20 cellular contexts compared by ENCODE assay signal in genomic region chr10:12679636-12680035, GRCh38.
A peak's percentile ranks its signal among the peaks of the same experiment; 100 is the strongest.
DNase-seq lines count a peak whose midpoint lies in the region; ATAC-seq and TF ChIP-seq lines count a peak whose summit lies in the region.
"Had no signal": no experiment of that assay in that cellular context is flagged by ENCODE, and none has a peak within 500 bp of the region (broad histone marks: within the 10 kb centered on the region; RNA-seq: fewer than 3 reads in every experiment).

No MANE protein-coding gene starts in this region.

- peaks cover 13% of the 10 kb centered on the region for H3K36me3 Mint-ChIP-seq in T-helper 17 cell (ENCODE audit: low read depth)
- peaks cover 2% of the 10 kb centered on the region for H3K36me3 Mint-ChIP-seq in neural progenitor cell

- 18% methylated on average over 6 of the region's 6 CpGs for WGBS in smooth muscle cell (ENCODE audit: low lambda C conversion rate)

- H3K27me3 ChIP-seq in neural progenitor cell (no peaks in the 10 kb centered on the region), smooth muscle cell (ENCODE audit: low read depth) (no peaks in the 10 kb centered on the region)
- H3K27me3 ChIP-seq: BLaER1 had no signal

- TF ChIP-seq CTCF in neural progenitor cell (IDR thresholded peaks at IDR 0.05) = no peak
- TF ChIP-seq CTCF in smooth muscle cell (IDR thresholded peaks at IDR 0.05; ENCODE audit: borderline replicate concordance, insufficient read depth, poor library complexity, severe bottlenecking) = no peak

- no peak overlapping the region for H3K9ac ChIP-seq in neural progenitor cell
- no peak overlapping the region for H3K9ac ChIP-seq in smooth muscle cell (ENCODE audit: low read depth)
- H3K9ac ChIP-seq: BLaER1 had no signal

- H4K20me1 ChIP-seq in neural progenitor cell (ENCODE audit: low read depth) (no peaks in the 10 kb centered on the region), smooth muscle cell (ENCODE audit: low read depth) (no peaks in the 10 kb centered on the region)

- peak; percentile 88 for DNase-seq in D341Med (ENCODE audit: low spot score)
- DNase-seq in NCI-H524 treated with DMSO at 0.1 percent for 48 hours (lab: John Stamatoyannopoulos, UW) = peak; percentile 2
- no peak for DNase-seq in T-helper 17 cell
- DNase-seq in neural progenitor cell (ENCODE audit: low spot score) = peak; percentile 26
- no peak for DNase-seq in smooth muscle cell (lab: John Stamatoyannopoulos, UW; ENCODE audit: unreplicated experiment)
- no peak for DNase-seq in G401 (ENCODE audit: low spot score)
- DNase-seq: CD4-positive, CD25-positive, alpha-beta regulatory T cell; CD8-positive, alpha-beta T cell; DMS153; DND-41; GDM1; GOT3; HFFc6 had no signal

- H3K79me2 ChIP-seq in neural progenitor cell (ENCODE audit: low read depth) = no peaks in the 10 kb centered on the region
- H3K79me2 ChIP-seq in smooth muscle cell (ENCODE audit: low read depth) = no peaks in the 10 kb centered on the region

- H3K9me3 Mint-ChIP-seq in neural progenitor cell = no peaks in the 10 kb centered on the region
- H3K9me3 Mint-ChIP-seq: CD8-positive, alpha-beta T cell; HFFc6 had no signal

- H3K27me3 Mint-ChIP-seq in T-helper 17 cell (no peaks in the 10 kb centered on the region), neural progenitor cell (ENCODE audit: insufficient read depth, low read depth) (no peaks in the 10 kb centered on the region)
- H3K27me3 Mint-ChIP-seq: B cell; CD4-positive, CD25-positive, alpha-beta regulatory T cell had no signal

- no peak overlapping the region for H3K27ac Mint-ChIP-seq in T-helper 17 cell
- no peak overlapping the region for H3K27ac Mint-ChIP-seq in neural progenitor cell
- H3K27ac Mint-ChIP-seq: B cell; CD4-positive, CD25-positive, alpha-beta regulatory T cell; CD8-positive, alpha-beta T cell; HFFc6 had no signal

- H3K9me3 ChIP-seq in T-helper 17 cell (ENCODE audit: control insufficient read depth, low read length, poor library complexity, severe bottlenecking) (no peaks in the 10 kb centered on the region), neural progenitor cell (ENCODE audit: low read depth) (no peaks in the 10 kb centered on the region), smooth muscle cell (replicated peaks; ENCODE audit: low read depth) (no peaks in the 10 kb centered on the region)
- H3K9me3 ChIP-seq: BLaER1, HAP-1 had no signal

- no peaks in the 10 kb centered on the region for H3K36me3 ChIP-seq in neural progenitor cell
- H3K36me3 ChIP-seq in smooth muscle cell (ENCODE audit: low read depth) = no peaks in the 10 kb centered on the region
- H3K36me3 ChIP-seq: BLaER1, HAP-1 had no signal

- H3K27ac ChIP-seq in neural progenitor cell = no peak overlapping the region
- no peak overlapping the region for H3K27ac ChIP-seq in smooth muscle cell (ENCODE audit: low read depth)
- H3K27ac ChIP-seq: 22Rv1, BLaER1, C4-2B had no signal

- no peak for ATAC-seq in T-helper 17 cell
- no peak for ATAC-seq in GM19395 (IDR thresholded peaks at IDR 0.05; ENCODE audit: unreplicated experiment)
- ATAC-seq: CD8-positive, alpha-beta T cell; GM12878 had no signal

- H3K4me2 ChIP-seq in neural progenitor cell = no peak overlapping the region
- H3K4me2 ChIP-seq in smooth muscle cell = no peak overlapping the region
- H3K4me2 ChIP-seq: BLaER1 had no signal

- H3F3A ChIP-seq in neural progenitor cell (ENCODE audit: low read depth) = no peaks in the 10 kb centered on the region
- H3F3A ChIP-seq in smooth muscle cell (ENCODE audit: low read depth) = peaks cover under 1% of the 10 kb centered on the region

- peak overlapping the region; percentile 53 for H3K4me3 Mint-ChIP-seq in T-helper 17 cell
- H3K4me3 Mint-ChIP-seq in neural progenitor cell = no peak overlapping the region
- H3K4me3 Mint-ChIP-seq: B cell; CD4-positive, CD25-positive, alpha-beta regulatory T cell; CD8-positive, alpha-beta T cell; HFFc6 had no signal

- H3K4me1 Mint-ChIP-seq in T-helper 17 cell (peaks cover 11% of the 10 kb centered on the region), neural progenitor cell (peaks cover 9% of the 10 kb centered on the region)

- in situ Hi-C loops in G401 (cut with HindIII; ENCODE audit: low sequenced_read_pairs) = no loop called here

- H2AFZ ChIP-seq in neural progenitor cell (replicated peaks) (no peak overlapping the region), smooth muscle cell (ENCODE audit: low read depth) (no peak overlapping the region)

- H3K4me1 ChIP-seq in neural progenitor cell (no peaks in the 10 kb centered on the region), smooth muscle cell (ENCODE audit: low read depth) (peaks cover 6% of the 10 kb centered on the region)
- H3K4me1 ChIP-seq: HAP-1 had no signal

- H3K4me3 ChIP-seq in neural progenitor cell (no peak overlapping the region), smooth muscle cell (no peak overlapping the region)
- H3K4me3 ChIP-seq: BLaER1, GM12878, HAP-1 had no signal

Comparison
In these comparisons a context has a peak if more than half of its experiments do, and no peak if none do; other contexts are left out.
1. DNase-seq: peak in D341Med (single experiment), NCI-H524 treated with DMSO at 0.1 percent for 48 hours (single experiment) and neural progenitor cell (single experiment); none in T-helper 17 cell (0 of 3), smooth muscle cell (single experiment) and G401 (single experiment).